ENCODE assay signal across 8 cellular contexts in the genomic region with DNA sequence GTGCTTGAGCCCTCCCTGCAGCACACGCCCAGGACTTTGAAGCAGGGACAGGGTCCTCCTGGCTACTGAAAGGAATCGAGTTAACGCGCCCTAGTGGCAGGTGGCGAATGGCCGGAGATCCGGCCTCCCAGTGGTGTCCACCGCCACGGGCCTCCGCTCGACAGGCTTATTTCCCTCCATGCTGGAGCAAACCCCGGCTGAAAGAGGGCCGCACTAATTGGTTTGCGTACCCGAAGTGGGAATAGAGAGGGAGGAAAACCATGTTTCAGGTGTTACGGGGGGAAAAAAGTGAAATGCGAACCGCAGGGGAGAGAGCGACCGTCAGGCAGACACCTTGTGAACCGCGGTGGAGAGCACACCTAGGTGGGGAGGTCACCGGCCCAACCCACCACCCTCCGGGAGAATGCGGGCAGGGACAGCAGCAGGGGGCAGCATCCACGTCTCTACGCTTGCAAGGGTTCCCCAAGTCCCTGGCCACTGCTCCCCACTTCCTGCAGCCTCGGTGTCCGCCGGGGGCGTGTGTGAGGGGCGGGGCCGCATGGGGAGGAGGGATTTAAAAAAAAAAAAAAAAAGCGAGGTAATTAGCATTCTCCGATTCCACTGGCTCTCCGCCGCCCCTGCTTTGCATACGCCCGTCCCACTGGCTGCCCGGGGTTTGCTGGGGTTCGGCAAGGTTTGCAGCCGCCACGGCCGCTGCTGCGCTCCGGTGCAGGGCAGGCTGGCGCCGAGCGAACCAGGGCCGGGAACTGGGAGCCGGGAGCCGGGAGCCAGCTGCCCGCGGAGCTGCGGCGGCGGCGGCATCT.
DNase-seq lines count a peak whose midpoint lies in the region; ATAC-seq and TF ChIP-seq lines count a peak whose summit lies in the region.

No MANE protein-coding gene starts in this region.

- CTCF ChIA-PET in WTC11 (lab: Charles Lee), result interaction anchor here (0.6 to 5.0 kb wide), 22 partner anchors 9 to 1470 kb away, joined by 3 to 37 read pairs (median 3); no protein-coding TSS in a partner anchor

- H3K27me3 ChIP-seq in breast epithelium (peaks cover 0 to 11% of the 10 kb centered on the region in 2 donors), spleen (replicated peaks in 1 of 7) (peaks cover 0 to 76% (median 42%) of the 10 kb centered on the region in 7 donors)

- H3K9me3 Mint-ChIP-seq in WTC11, result no peaks in the 10 kb centered on the region
- peaks cover 0 to 3% (median 0%) of the 10 kb centered on the region in 6 donors for H3K9me3 Mint-ChIP-seq in immature natural killer cell

- H3K4me1 ChIP-seq in breast epithelium, result no peaks in the 10 kb centered on the region
- peaks cover 18 to 58% (median 44%) of the 10 kb centered on the region in 6 donors for H3K4me1 ChIP-seq in spleen

- peak; percentile 84 for ATAC-seq in WTC11
- ATAC-seq in HG02870 (IDR thresholded peaks at IDR 0.05; ENCODE audit: unreplicated experiment), result no peak
- no peak for ATAC-seq in HG02678 (IDR thresholded peaks at IDR 0.05; ENCODE audit: unreplicated experiment)

- peak overlapping the region; percentile 74 to 82 for H3K27ac ChIP-seq in breast epithelium
- H3K27ac ChIP-seq in spleen, result peak overlapping the region in 1 of 8 donors; percentile 27

- H3K4me3 ChIP-seq in breast epithelium, result peak overlapping the region; percentile 33 to 77 (median 62)
- peak overlapping the region; percentile 5 to 73 (median 48) for H3K4me3 ChIP-seq in spleen

- no peak for TF ChIP-seq CTCF in GM13977 (IDR thresholded peaks at IDR 0.05; ENCODE audit: extremely low read depth, insufficient read depth, missing control alignments)
- no peak for TF ChIP-seq CTCF in WTC11 (IDR thresholded peaks at IDR 0.05)
- peak in 2 of 3 donors; percentile 28 for TF ChIP-seq CTCF in breast epithelium (IDR thresholded peaks at IDR 0.05)
- peak in 6 of 11 experiments; percentile 8 to 58 (median 22) for TF ChIP-seq CTCF in spleen (IDR thresholded peaks at IDR 0.05 in 8 of 11, conservative IDR thresholded peaks at IDR 0.05 in 3 of 11)

- in situ Hi-C loops in GM13977 (cut with MboI; ENCODE audit: low pct_unique_long_range_greater_than_20kb, low sequenced_read_pairs, unreplicated experiment), result no loop called here

- intact Hi-C loops in breast epithelium (cut with DNase I; ENCODE audit: low total_unique reads) (no loop called here), spleen (cut with DNase I; ENCODE audit: low total_unique reads) (no loop called here)

- no peaks in the 10 kb centered on the region for H3K9me3 ChIP-seq in breast epithelium
- no peaks in the 10 kb centered on the region for H3K9me3 ChIP-seq in spleen

- POLR2A ChIA-PET in WTC11 (lab: Charles Lee), result interaction anchor here (0.8 kb wide), 1 partner anchor 84 kb away, joined by 4 read pairs; no protein-coding TSS in a partner anchor

- WGBS in spleen, 5 donors, result 2 to 7% (median 5%) methylated on average over 45 to 58 of the region's 58 CpGs

- TF ChIP-seq POLR2A in breast epithelium (IDR thresholded peaks at IDR 0.05), result no peak
- no peak for TF ChIP-seq POLR2A in spleen (IDR thresholded peaks at IDR 0.05)

- H3K27me3 Mint-ChIP-seq in WTC11 (ENCODE audit: low read depth), result peaks cover 78% of the 10 kb centered on the region
- peaks cover 9 to 20% (median 17%) of the 10 kb centered on the region in 3 donors for H3K27me3 Mint-ChIP-seq in immature natural killer cell (ENCODE audit: low read depth in 3 of 3)

- peaks cover 30% of the 10 kb centered on the region for H3K4me1 Mint-ChIP-seq in WTC11
- H3K4me1 Mint-ChIP-seq in immature natural killer cell, result peaks cover 40% of the 10 kb centered on the region in 2 donors

- peak; percentile 81 for DNase-seq in GM13977 (ENCODE audit: low spot score)
- peak; percentile 60 for DNase-seq in NCI-H1694 (lab: John Stamatoyannopoulos, UW)
- DNase-seq in WTC11 (ENCODE audit: low spot score), result peak; percentile 96
- DNase-seq in breast epithelium (ENCODE audit: low spot score in 2 of 2), result peak; percentile 82 to 91
- peak; percentile 82 for DNase-seq in immature natural killer cell
- peak; percentile 93 for DNase-seq in spleen

- H3K36me3 ChIP-seq in breast epithelium, result no peaks in the 10 kb centered on the region
- no peaks in the 10 kb centered on the region for H3K36me3 ChIP-seq in spleen

- H3K27ac Mint-ChIP-seq in WTC11 (peak overlapping the region; percentile 89; the same call in 1 of the 2 replicates), immature natural killer cell (peak overlapping the region in 3 of 6 donors; percentile 37 to 85 (median 56))

- H3K36me3 Mint-ChIP-seq in WTC11 (no peaks in the 10 kb centered on the region), immature natural killer cell (no peaks in the 10 kb centered on the region)

- H3K4me3 Mint-ChIP-seq in WTC11 (peak overlapping the region; percentile 96), immature natural killer cell (peak overlapping the region; percentile 67 to 96 (median 83))

TF ChIP-seq in WTC11, 78 proteins besides CTCF, POLR2A, EP300 and RAD21:
- TF ChIP-seq ZNF138 (CRISPR knock-in tag; conservative IDR thresholded peaks at IDR 0.05) (0 out of 2 replicates have a peak, but pooled peaks have one; percentile 42), JAZF1 (CRISPR knock-in tag; IDR thresholded peaks at IDR 0.05) (no peak), SP1 (CRISPR knock-in tag; conservative IDR thresholded peaks at IDR 0.05) (peak; percentile 29; the same call in 1 of the 2 replicates), ZNF416 (CRISPR knock-in tag; IDR thresholded peaks at IDR 0.05) (no peak), RELA (CRISPR knock-in tag; IDR thresholded peaks at IDR 0.05; ENCODE audit: borderline replicate concordance) (no peak), ETV6 (CRISPR knock-in tag; IDR thresholded peaks at IDR 0.05) (no peak), CBFB (CRISPR knock-in tag; IDR thresholded peaks at IDR 0.05; ENCODE audit: low read depth) (no peak), PRRX2 (CRISPR knock-in tag; IDR thresholded peaks at IDR 0.05) (no peak), MYBL2 (CRISPR knock-in tag; IDR thresholded peaks at IDR 0.05) (0 out of 2 replicates have a peak, but pooled peaks have one; percentile 35), NFE2L1 (CRISPR knock-in tag; IDR thresholded peaks at IDR 0.05) (0 out of 2 replicates have a peak, but pooled peaks have one; percentile 33)
- TF ChIP-seq, protein P1, sequence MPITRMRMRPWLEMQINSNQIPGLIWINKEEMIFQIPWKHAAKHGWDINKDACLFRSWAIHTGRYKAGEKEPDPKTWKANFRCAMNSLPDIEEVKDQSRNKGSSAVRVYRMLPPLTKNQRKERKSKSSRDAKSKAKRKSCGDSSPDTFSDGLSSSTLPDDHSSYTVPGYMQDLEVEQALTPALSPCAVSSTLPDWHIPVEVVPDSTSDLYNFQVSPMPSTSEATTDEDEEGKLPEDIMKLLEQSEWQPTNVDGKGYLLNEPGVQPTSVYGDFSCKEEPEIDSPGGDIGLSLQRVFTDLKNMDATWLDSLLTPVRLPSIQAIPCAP (CRISPR knock-in tag; IDR thresholded peaks at IDR 0.05), result no peak
- TF ChIP-seq, protein P2, sequence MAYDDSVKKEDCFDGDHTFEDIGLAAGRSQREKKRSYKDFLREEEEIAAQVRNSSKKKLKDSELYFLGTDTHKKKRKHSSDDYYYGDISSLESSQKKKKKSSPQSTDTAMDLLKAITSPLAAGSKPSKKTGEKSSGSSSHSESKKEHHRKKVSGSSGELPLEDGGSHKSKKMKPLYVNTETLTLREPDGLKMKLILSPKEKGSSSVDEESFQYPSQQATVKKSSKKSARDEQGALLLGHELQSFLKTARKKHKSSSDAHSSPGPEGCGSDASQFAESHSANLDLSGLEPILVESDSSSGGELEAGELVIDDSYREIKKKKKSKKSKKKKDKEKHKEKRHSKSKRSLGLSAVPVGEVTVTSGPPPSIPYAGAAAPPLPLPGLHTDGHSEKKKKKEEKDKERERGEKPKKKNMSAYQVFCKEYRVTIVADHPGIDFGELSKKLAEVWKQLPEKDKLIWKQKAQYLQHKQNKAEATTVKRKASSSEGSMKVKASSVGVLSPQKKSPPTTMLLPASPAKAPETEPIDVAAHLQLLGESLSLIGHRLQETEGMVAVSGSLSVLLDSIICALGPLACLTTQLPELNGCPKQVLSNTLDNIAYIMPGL (CRISPR knock-in tag; IDR thresholded peaks at IDR 0.05), result peak; percentile 61
- TF ChIP-seq, protein P3, sequence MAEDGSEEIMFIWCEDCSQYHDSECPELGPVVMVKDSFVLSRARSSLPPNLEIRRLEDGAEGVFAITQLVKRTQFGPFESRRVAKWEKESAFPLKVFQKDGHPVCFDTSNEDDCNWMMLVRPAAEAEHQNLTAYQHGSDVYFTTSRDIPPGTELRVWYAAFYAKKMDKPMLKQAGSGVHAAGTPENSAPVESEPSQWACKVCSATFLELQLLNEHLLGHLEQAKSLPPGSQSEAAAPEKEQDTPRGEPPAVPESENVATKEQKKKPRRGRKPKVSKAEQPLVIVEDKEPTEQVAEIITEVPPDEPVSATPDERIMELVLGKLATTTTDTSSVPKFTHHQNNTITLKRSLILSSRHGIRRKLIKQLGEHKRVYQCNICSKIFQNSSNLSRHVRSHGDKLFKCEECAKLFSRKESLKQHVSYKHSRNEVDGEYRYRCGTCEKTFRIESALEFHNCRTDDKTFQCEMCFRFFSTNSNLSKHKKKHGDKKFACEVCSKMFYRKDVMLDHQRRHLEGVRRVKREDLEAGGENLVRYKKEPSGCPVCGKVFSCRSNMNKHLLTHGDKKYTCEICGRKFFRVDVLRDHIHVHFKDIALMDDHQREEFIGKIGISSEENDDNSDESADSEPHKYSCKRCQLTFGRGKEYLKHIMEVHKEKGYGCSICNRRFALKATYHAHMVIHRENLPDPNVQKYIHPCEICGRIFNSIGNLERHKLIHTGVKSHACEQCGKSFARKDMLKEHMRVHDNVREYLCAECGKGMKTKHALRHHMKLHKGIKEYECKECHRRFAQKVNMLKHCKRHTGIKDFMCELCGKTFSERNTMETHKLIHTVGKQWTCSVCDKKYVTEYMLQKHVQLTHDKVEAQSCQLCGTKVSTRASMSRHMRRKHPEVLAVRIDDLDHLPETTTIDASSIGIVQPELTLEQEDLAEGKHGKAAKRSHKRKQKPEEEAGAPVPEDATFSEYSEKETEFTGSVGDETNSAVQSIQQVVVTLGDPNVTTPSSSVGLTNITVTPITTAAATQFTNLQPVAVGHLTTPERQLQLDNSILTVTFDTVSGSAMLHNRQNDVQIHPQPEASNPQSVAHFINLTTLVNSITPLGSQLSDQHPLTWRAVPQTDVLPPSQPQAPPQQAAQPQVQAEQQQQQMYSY (CRISPR knock-in tag; IDR thresholded peaks at IDR 0.05), result no peak
- TF ChIP-seq, protein P4, sequence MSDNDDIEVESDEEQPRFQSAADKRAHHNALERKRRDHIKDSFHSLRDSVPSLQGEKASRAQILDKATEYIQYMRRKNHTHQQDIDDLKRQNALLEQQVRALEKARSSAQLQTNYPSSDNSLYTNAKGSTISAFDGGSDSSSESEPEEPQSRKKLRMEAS (CRISPR knock-in tag; IDR thresholded peaks at IDR 0.05), result 0 out of 2 replicates have a peak, but pooled peaks have one; percentile 34

Comparison
In these comparisons a context has a peak if more than half of its experiments do, and no peak if none do; other contexts are left out.
1. CTCF ChIP-seq: peak in breast epithelium (2 of 3) and spleen (6 of 11); none in GM13977 (single experiment) and WTC11 (single experiment).
2. Peak in every context shown above with its lines, with median percentiles within 50 percentile points of each other: DNase-seq.